In genomic region chr15:92915766-92916435, GRCh38 we compare ENCODE assay signal across 9 cellular contexts. TPM values are rescaled to one million over a fixed set of nuclear protein-coding genes. Genes with fewer than 3 reads are reported as not detected.
DNase-seq lines count a peak whose midpoint lies in the region; ATAC-seq and TF ChIP-seq lines count a peak whose summit lies in the region.
"Had no signal": no experiment of that assay in that cellular context is flagged by ENCODE, and none has a peak within 500 bp of the region (broad histone marks: within the 10 kb centered on the region; RNA-seq: fewer than 3 reads in every experiment).

No MANE protein-coding gene starts in this region.

- H3K4me1 ChIP-seq in right lobe of liver (peaks cover 0 to 95% (median 35%) of the 10 kb centered on the region in 4 donors), thoracic aorta (ENCODE audit: control insufficient read depth in 1 of 2, low read depth in 2 of 2) (peaks cover 67 to 91% of the 10 kb centered on the region in 2 donors)

- H3K36me3 ChIP-seq in right lobe of liver (no peaks in the 10 kb centered on the region), thoracic aorta (no peaks in the 10 kb centered on the region)

- H3K27me3 ChIP-seq in right lobe of liver (no peaks in the 10 kb centered on the region), thoracic aorta (replicated peaks; ENCODE audit: insufficient read depth) (no peaks in the 10 kb centered on the region)

- intact Hi-C loops in right lobe of liver (cut with DNase I): loop anchor here in 1 of 2 donors (5.0 kb wide), 1 partner anchor 114 kb away; no protein-coding TSS in a partner anchor

- DNase-seq in activated CD8-positive, alpha-beta memory T cell treated with anti-CD3 and anti-CD28 coated beads, Interleukin-2, amount 10 ng/mL, durations not matched to agents 7 days and 5 days: no peak
- no peak for DNase-seq in activated CD8-positive, alpha-beta memory T cell treated with anti-CD3 and anti-CD28 coated beads for 24 hours
- DNase-seq in activated naive CD8-positive, alpha-beta T cell treated with anti-CD3 and anti-CD28 coated beads, Interleukin-2, amount 50 U/mL, for 24 hours: no peak
- DNase-seq in right lobe of liver (no peak), thoracic aorta (ENCODE audit: low spot score) (no peak)
- DNase-seq: SHP77 treated with DMSO at 0.1 percent for 48 hours had no signal

- no peaks in the 10 kb centered on the region for H3K27me3 Mint-ChIP-seq in activated CD8-positive, alpha-beta memory T cell treated with anti-CD3 and anti-CD28 coated beads, Interleukin-2, amount 10 ng/mL, durations not matched to agents 7 days and 5 days
- no peaks in the 10 kb centered on the region for H3K27me3 Mint-ChIP-seq in activated naive CD8-positive, alpha-beta T cell treated with anti-CD3 and anti-CD28 coated beads, Interleukin-2, amount 50 U/mL, for 24 hours

- CTCF ChIA-PET in activated CD8-positive, alpha-beta memory T cell treated with anti-CD3 and anti-CD28 coated beads, Interleukin-2, amount 10 ng/mL, durations not matched to agents 7 days and 5 days (lab: Charles Lee): interaction anchor here (1.0 to 11.8 kb wide), 12 partner anchors 9 to 119 kb away, joined by 3 to 147 read pairs (median 6); partner anchors contain the start of gene CHD2

- H3K4me3 Mint-ChIP-seq in activated CD8-positive, alpha-beta memory T cell treated with anti-CD3 and anti-CD28 coated beads, Interleukin-2, amount 10 ng/mL, durations not matched to agents 7 days and 5 days: peak overlapping the region; percentile 47
- peak overlapping the region; percentile 73 for H3K4me3 Mint-ChIP-seq in activated naive CD8-positive, alpha-beta T cell treated with anti-CD3 and anti-CD28 coated beads, Interleukin-2, amount 50 U/mL, for 24 hours

- H3K9me3 ChIP-seq in right lobe of liver (no peaks in the 10 kb centered on the region), thoracic aorta (no peaks in the 10 kb centered on the region)

- H3K4me3 ChIP-seq in right lobe of liver (no peak overlapping the region), thoracic aorta (peak overlapping the region; percentile 6)

- peaks cover 81% of the 10 kb centered on the region for H3K4me1 Mint-ChIP-seq in activated CD8-positive, alpha-beta memory T cell treated with anti-CD3 and anti-CD28 coated beads, Interleukin-2, amount 10 ng/mL, durations not matched to agents 7 days and 5 days
- H3K4me1 Mint-ChIP-seq in activated naive CD8-positive, alpha-beta T cell treated with anti-CD3 and anti-CD28 coated beads, Interleukin-2, amount 50 U/mL, for 24 hours: peaks cover 88% of the 10 kb centered on the region

- peak overlapping the region; percentile 33 for H3K27ac Mint-ChIP-seq in activated CD8-positive, alpha-beta memory T cell treated with anti-CD3 and anti-CD28 coated beads, Interleukin-2, amount 10 ng/mL, durations not matched to agents 7 days and 5 days
- peak overlapping the region; percentile 99 for H3K27ac Mint-ChIP-seq in activated naive CD8-positive, alpha-beta T cell treated with anti-CD3 and anti-CD28 coated beads, Interleukin-2, amount 50 U/mL, for 24 hours

- no peak for TF ChIP-seq POLR2A in right lobe of liver (IDR thresholded peaks at IDR 0.05)

- ATAC-seq in activated CD8-positive, alpha-beta memory T cell treated with anti-CD3 and anti-CD28 coated beads, Interleukin-2, amount 10 ng/mL, durations not matched to agents 7 days and 5 days: no peak
- no peak for ATAC-seq in activated naive CD8-positive, alpha-beta T cell treated with anti-CD3 and anti-CD28 coated beads, Interleukin-2, amount 50 U/mL, for 24 hours
- ATAC-seq in right lobe of liver (no peak), thoracic aorta (ENCODE audit: insufficient number of reproducible peaks, low FRiP score, low read depth) (no peak), GM21367 (IDR thresholded peaks at IDR 0.05; ENCODE audit: unreplicated experiment) (no peak), GM19455 (IDR thresholded peaks at IDR 0.05; ENCODE audit: unreplicated experiment) (no peak), HG03457 (IDR thresholded peaks at IDR 0.05; ENCODE audit: unreplicated experiment) (no peak)

- H3K9me3 Mint-ChIP-seq in activated CD8-positive, alpha-beta memory T cell treated with anti-CD3 and anti-CD28 coated beads, Interleukin-2, amount 10 ng/mL, durations not matched to agents 7 days and 5 days (ENCODE audit: low read depth): no peaks in the 10 kb centered on the region
- no peaks in the 10 kb centered on the region for H3K9me3 Mint-ChIP-seq in activated naive CD8-positive, alpha-beta T cell treated with anti-CD3 and anti-CD28 coated beads, Interleukin-2, amount 50 U/mL, for 24 hours

- WGBS in right lobe of liver (ENCODE audit: insufficient coverage, low coverage, low lambda C conversion rate, missing lambda C conversion rate): 58% methylated on average over 4 of the region's 4 CpGs

- H3K27ac ChIP-seq in right lobe of liver (peak overlapping the region; percentile 25 to 99 (median 64)), thoracic aorta (peak overlapping the region; percentile 35 to 81)

- TF ChIP-seq CTCF in right lobe of liver (IDR thresholded peaks at IDR 0.05): no peak
- no peak for TF ChIP-seq CTCF in thoracic aorta (IDR thresholded peaks at IDR 0.05)

- peaks cover 44% of the 10 kb centered on the region for H3K36me3 Mint-ChIP-seq in activated CD8-positive, alpha-beta memory T cell treated with anti-CD3 and anti-CD28 coated beads, Interleukin-2, amount 10 ng/mL, durations not matched to agents 7 days and 5 days
- H3K36me3 Mint-ChIP-seq in activated naive CD8-positive, alpha-beta T cell treated with anti-CD3 and anti-CD28 coated beads, Interleukin-2, amount 50 U/mL, for 24 hours (ENCODE audit: low read depth): peaks cover 44% of the 10 kb centered on the region

RNA-seq across cellular contexts. Expression of gene CHD2, which starts 15.8 kb away (rescaled TPM):
- 100 to 1,000 TPM; 121 to 151 TPM for total RNA-seq in activated CD8-positive, alpha-beta memory T cell treated with anti-CD3 and anti-CD28 coated beads, Interleukin-2, amount 10 ng/mL, durations not matched to agents 7 days and 5 days
- total RNA-seq in right lobe of liver: 10 to 100 TPM; 41.4 to 65.0 (median 56.6) TPM
- total RNA-seq in thoracic aorta: 100 to 1,000 TPM; 143 to 148 TPM
